10 cellular contexts compared by ENCODE assay signal in the genomic region with DNA sequence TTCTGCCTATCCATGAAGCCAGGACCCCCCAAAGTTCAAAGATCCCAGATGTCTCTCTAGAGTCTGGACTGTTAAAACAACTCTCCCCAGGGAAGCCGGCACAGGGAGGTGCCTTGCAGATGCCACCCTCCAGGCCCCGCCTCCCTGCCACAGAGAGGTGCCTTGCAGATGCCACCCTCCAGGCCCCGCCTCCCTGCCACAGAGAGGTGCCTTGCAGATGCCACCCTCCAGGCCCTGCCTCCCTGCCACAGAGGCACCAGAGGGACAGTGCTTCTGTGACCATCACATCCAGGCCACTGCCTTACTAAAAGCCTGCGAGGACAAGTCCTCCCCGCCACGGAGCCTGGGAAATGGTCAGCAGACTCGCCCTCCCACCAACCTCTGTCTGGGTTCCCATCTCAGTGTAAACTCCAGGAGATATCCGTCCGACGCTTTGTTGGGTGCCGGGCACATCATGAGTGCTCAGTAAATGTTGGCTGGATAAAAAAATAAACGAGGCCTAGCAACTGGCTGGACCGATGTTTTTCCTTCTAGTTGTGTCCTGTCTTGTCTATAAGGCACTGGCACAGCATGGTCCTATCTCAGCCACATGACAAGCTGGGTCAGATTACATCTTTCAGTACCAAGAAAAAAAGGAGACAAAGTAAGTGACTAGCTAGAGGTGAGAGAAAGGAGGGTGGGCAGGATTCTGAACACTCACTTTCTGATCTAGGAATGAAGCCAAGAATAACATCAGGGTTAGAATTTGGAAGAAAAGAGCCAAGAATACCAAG.
DNase-seq lines count a peak whose midpoint lies in the region; ATAC-seq and TF ChIP-seq lines count a peak whose summit lies in the region.
"Had no signal": no experiment of that assay in that cellular context is flagged by ENCODE, and none has a peak within 500 bp of the region (broad histone marks: within the 10 kb centered on the region; RNA-seq: fewer than 3 reads in every experiment).

No MANE protein-coding gene starts in this region.

- H3K4me3 ChIP-seq in brain microvascular endothelial cell (ENCODE audit: low read depth, low read length) (no peak overlapping the region), stomach smooth muscle (ENCODE audit: low read length in 2 of 2) (no peak overlapping the region), neural progenitor cell (no peak overlapping the region)

- H3K9ac ChIP-seq in stomach smooth muscle (ENCODE audit: low read length in 2 of 2), result no peak overlapping the region
- no peak overlapping the region for H3K9ac ChIP-seq in neural progenitor cell

- H3K9me3 Mint-ChIP-seq in neural progenitor cell, result no peaks in the 10 kb centered on the region
- no peaks in the 10 kb centered on the region for H3K9me3 Mint-ChIP-seq in activated CD4-positive, alpha-beta memory T cell treated with anti-CD3 and anti-CD28 coated beads for 36 hours
- H3K9me3 Mint-ChIP-seq: CD8-positive, alpha-beta memory T cell had no signal

- no peak overlapping the region for H3K27ac Mint-ChIP-seq in neural progenitor cell
- H3K27ac Mint-ChIP-seq in activated CD4-positive, alpha-beta memory T cell treated with anti-CD3 and anti-CD28 coated beads for 36 hours, result no peak overlapping the region
- H3K27ac Mint-ChIP-seq: CD8-positive, alpha-beta memory T cell had no signal

- POLR2A ChIA-PET in activated CD4-positive, alpha-beta memory T cell treated with anti-CD3 and anti-CD28 coated beads for 36 hours (lab: Charles Lee), result no interaction called here

- no peak overlapping the region for H3K27ac ChIP-seq in brain microvascular endothelial cell
- H3K27ac ChIP-seq in stomach smooth muscle (ENCODE audit: low read length), result peak overlapping the region; percentile 6
- no peak overlapping the region for H3K27ac ChIP-seq in neural progenitor cell

- peaks cover 12% of the 10 kb centered on the region for H3K4me1 ChIP-seq in stomach smooth muscle (ENCODE audit: control insufficient read depth, insufficient read depth, low read length)
- H3K4me1 ChIP-seq in neural progenitor cell, result peaks cover 14% of the 10 kb centered on the region

- DNase-seq in HT1080 (ENCODE audit: low read depth) (peak; percentile 66), brain microvascular endothelial cell (peak; percentile 35), kidney tubule cell (ENCODE audit: low spot score) (peak; percentile 35), activated gamma-delta T cell (lab: John Stamatoyannopoulos, UW) (no peak), neural progenitor cell (ENCODE audit: low spot score) (no peak)
- no peak for DNase-seq in activated CD4-positive, alpha-beta memory T cell treated with anti-CD3 and anti-CD28 coated beads for 36 hours
- DNase-seq: CD8-positive, alpha-beta memory T cell; foreskin melanocyte had no signal

- no peaks in the 10 kb centered on the region for H4K20me1 ChIP-seq in neural progenitor cell (ENCODE audit: low read depth)

- H3K4me2 ChIP-seq in neural progenitor cell, result no peak overlapping the region

- H3K36me3 Mint-ChIP-seq in neural progenitor cell, result no peaks in the 10 kb centered on the region
- H3K36me3 Mint-ChIP-seq in activated CD4-positive, alpha-beta memory T cell treated with anti-CD3 and anti-CD28 coated beads for 36 hours, result no peaks in the 10 kb centered on the region
- H3K36me3 Mint-ChIP-seq: CD8-positive, alpha-beta memory T cell had no signal

- peaks cover 13% of the 10 kb centered on the region for H3K4me1 Mint-ChIP-seq in neural progenitor cell
- no peaks in the 10 kb centered on the region for H3K4me1 Mint-ChIP-seq in activated CD4-positive, alpha-beta memory T cell treated with anti-CD3 and anti-CD28 coated beads for 36 hours (ENCODE audit: low read depth)
- H3K4me1 Mint-ChIP-seq: CD8-positive, alpha-beta memory T cell had no signal

- H3F3A ChIP-seq in neural progenitor cell (ENCODE audit: low read depth), result no peaks in the 10 kb centered on the region

- H3K27me3 ChIP-seq in brain microvascular endothelial cell (replicated peaks) (no peaks in the 10 kb centered on the region), stomach smooth muscle (ENCODE audit: control insufficient read depth in 1 of 2, insufficient read depth in 2 of 2, low read length in 2 of 2) (no peaks in the 10 kb centered on the region), neural progenitor cell (no peaks in the 10 kb centered on the region)

- in situ Hi-C loops in brain microvascular endothelial cell (cut with HindIII; ENCODE audit: low pct_ligation_motif_present, low sequenced_read_pairs), result no loop called here

- no peak overlapping the region for H2AFZ ChIP-seq in neural progenitor cell (replicated peaks)

- intact Hi-C loops in activated CD4-positive, alpha-beta memory T cell treated with anti-CD3 and anti-CD28 coated beads for 36 hours (cut with micrococcal nuclease), result no loop called here

- CTCF ChIA-PET in activated CD4-positive, alpha-beta memory T cell treated with anti-CD3 and anti-CD28 coated beads for 36 hours (lab: Charles Lee), result no interaction called here

- no peak overlapping the region for H3K4me3 Mint-ChIP-seq in neural progenitor cell
- no peak overlapping the region for H3K4me3 Mint-ChIP-seq in activated CD4-positive, alpha-beta memory T cell treated with anti-CD3 and anti-CD28 coated beads for 36 hours
- H3K4me3 Mint-ChIP-seq: CD8-positive, alpha-beta memory T cell had no signal

- H3K9me3 ChIP-seq in stomach smooth muscle (ENCODE audit: control insufficient read depth in 2 of 2, low read length in 2 of 2) (no peaks in the 10 kb centered on the region), neural progenitor cell (ENCODE audit: low read depth) (no peaks in the 10 kb centered on the region)

- peaks cover 6% of the 10 kb centered on the region for H3K27me3 Mint-ChIP-seq in neural progenitor cell (ENCODE audit: insufficient read depth, low read depth)
- no peaks in the 10 kb centered on the region for H3K27me3 Mint-ChIP-seq in activated CD4-positive, alpha-beta memory T cell treated with anti-CD3 and anti-CD28 coated beads for 36 hours

- H3K79me2 ChIP-seq in neural progenitor cell (ENCODE audit: low read depth), result no peaks in the 10 kb centered on the region

- H3K36me3 ChIP-seq in brain microvascular endothelial cell (replicated peaks) (no peaks in the 10 kb centered on the region), stomach smooth muscle (ENCODE audit: control insufficient read depth in 2 of 2, insufficient read depth in 2 of 2, low read length in 2 of 2) (no peaks in the 10 kb centered on the region), neural progenitor cell (no peaks in the 10 kb centered on the region)

- ATAC-seq in HG03159 (IDR thresholded peaks at IDR 0.05; ENCODE audit: unreplicated experiment), result no peak

- no peak for TF ChIP-seq CTCF in brain microvascular endothelial cell (IDR thresholded peaks at IDR 0.05; ENCODE audit: low read depth, low read length, missing control alignments)
- TF ChIP-seq CTCF in neural progenitor cell (IDR thresholded peaks at IDR 0.05), result no peak

Comparison
In these comparisons a context has a peak if more than half of its experiments do, and no peak if none do; other contexts are left out.
1. DNase-seq: peak in HT1080 (single experiment), brain microvascular endothelial cell (single experiment) and kidney tubule cell (single experiment); none in activated gamma-delta T cell (single experiment), neural progenitor cell (single experiment) and activated CD4-positive, alpha-beta memory T cell treated with anti-CD3 and anti-CD28 coated beads for 36 hours (single experiment).